Comparison of ENCODE assay signal across 15 cellular contexts in genomic region chr14:40164083-40164482, GRCh38.
"Had no signal": no experiment of that assay in that cellular context is flagged by ENCODE, and none has a peak within 500 bp of the region (broad histone marks: within the 10 kb centered on the region; RNA-seq: fewer than 3 reads in every experiment).

No MANE protein-coding gene starts in this region.

- DNase-seq: activated B cell treated with CpG ODN at 0.5 μM for 24 hours; activated CD4-positive, alpha-beta T cell treated with anti-CD3 and anti-CD28 coated beads, Interleukin-2, amount 10 ng/mL, durations not matched to agents 7 days and 5 days; activated CD8-positive, alpha-beta memory T cell treated with anti-CD3 and anti-CD28 coated beads for 24 hours; activated naive CD4-positive, alpha-beta T cell treated with anti-CD3 and anti-CD28 coated beads, Interleukin-2, amount 50 U/mL, for 16 hours; adrenal gland; esophagus squamous epithelium; foreskin melanocyte; heart right ventricle; kidney; ovary; stimulated activated CD4-positive, alpha-beta T cell treated with anti-CD3 and anti-CD28 coated beads, Interleukin-15, amount 100 ng/mL, for 24 hours; stimulated activated CD4-positive, alpha-beta T cell treated with anti-CD3 and anti-CD28 coated beads, Interleukin-4, amount 100 ng/mL, for 4 hours; stimulated activated naive CD8-positive, alpha-beta T cell treated with anti-CD3 and anti-CD28 coated beads, Interleukin-15, amount 100 ng/mL, for 72 hours had no signal

- H3K27ac ChIP-seq: adrenal gland, esophagus squamous epithelium, heart right ventricle, ovary, thoracic aorta had no signal

- H3K9me3 ChIP-seq: adrenal gland, ovary, thoracic aorta had no signal

- H3K36me3 ChIP-seq: adrenal gland, esophagus squamous epithelium, heart right ventricle, ovary, thoracic aorta had no signal

- ATAC-seq: activated T-helper 17 cell treated with anti-CD3 and anti-CD28 coated beads, Interleukin-2, amount 50 U/mL, for 72 hours; heart right ventricle; stimulated activated naive CD8-positive, alpha-beta T cell treated with anti-CD3 and anti-CD28 coated beads, Interleukin-15, amount 100 ng/mL, for 72 hours had no signal

- H3K27me3 ChIP-seq: adrenal gland, esophagus squamous epithelium, heart right ventricle, ovary had no signal

- H3K4me1 ChIP-seq: adrenal gland, esophagus squamous epithelium, heart right ventricle had no signal

- H3K4me3 ChIP-seq: adrenal gland, esophagus squamous epithelium, heart right ventricle, ovary, thoracic aorta had no signal
